32 cellular contexts compared by ENCODE assay signal in genomic region chr1:89130716-89131115, GRCh38.
"Had no signal": no experiment of that assay in that cellular context is flagged by ENCODE, and none has a peak within 500 bp of the region (broad histone marks: within the 10 kb centered on the region; RNA-seq: fewer than 3 reads in every experiment).

No MANE protein-coding gene starts in this region.

- DNase-seq: activated CD4-positive, alpha-beta T cell treated with anti-CD3 and anti-CD28 coated beads for 48 hours; activated CD4-positive, alpha-beta T cell treated with anti-CD3 and anti-CD28 coated beads, Interleukin-2, amount 50 U/mL, for 48 hours; activated CD8-positive, alpha-beta memory T cell treated with anti-CD3 and anti-CD28 coated beads for 24 hours; activated effector memory CD4-positive, alpha-beta T cell treated with Interleukin-2 at 50 U/mL for 16 hours; activated naive CD4-positive, alpha-beta T cell treated with Interleukin-2 at 50 U/mL for 16 hours; aorta; cerebellar nuclear complex; colonic mucosa; effector CD8-positive, alpha-beta T cell; foreskin fibroblast; heart right ventricle; kidney glomerular epithelial cell; left lung; ovary; retina; sigmoid colon; small intestine; stimulated activated CD4-positive, alpha-beta T cell treated with anti-CD3 and anti-CD28 coated beads, Interleukin-1b, Interleukin-23, amount 100 ng/mL, for 48 hours; stimulated activated CD4-positive, alpha-beta T cell treated with anti-CD3 and anti-CD28 coated beads, Interleukin-4, amount 100 ng/mL, for 4 hours; stimulated activated CD8-positive, alpha-beta memory T cell treated with anti-CD3 and anti-CD28 coated beads, Interleukin-4, amount 100 ng/mL, for 48 hours; stimulated activated naive CD8-positive, alpha-beta T cell treated with anti-CD3 and anti-CD28 coated beads, Interleukin-15, amount 100 ng/mL, for 72 hours; T-helper 17 cell; T1000; thyroid gland; upper lobe of right lung; WERI-Rb-1 had no signal

- H3K9me3 Mint-ChIP-seq: stimulated activated memory B cell treated with anti-CD40 and anti-IgM and Interleukin-4, amounts not matched to agents 10 μg/mL and 1 μg/mL and 100 μg/mL, for 72 hours had no signal

- H3K27ac Mint-ChIP-seq: brain; nephron; progenitor cell of endocrine pancreas; stimulated activated memory B cell treated with anti-CD40 and anti-IgM and Interleukin-4, amounts not matched to agents 10 μg/mL and 1 μg/mL and 100 μg/mL, for 72 hours; T-helper 17 cell had no signal

- H3K27me3 Mint-ChIP-seq: stimulated activated naive CD8-positive, alpha-beta T cell treated with anti-CD3 and anti-CD28 coated beads, Interleukin-15, amount 100 ng/mL, for 72 hours; T-helper 17 cell had no signal

- H3K4me1 Mint-ChIP-seq: nephron had no signal

- H3K36me3 Mint-ChIP-seq: brain had no signal

- H3K36me3 ChIP-seq: cardiac muscle cell, colonic mucosa, heart right ventricle, left lung, ovary, sigmoid colon, thyroid gland, upper lobe of right lung, WERI-Rb-1 had no signal

- H3K27ac ChIP-seq: cardiac muscle cell, colonic mucosa, ovary, thyroid gland, upper lobe of right lung, WERI-Rb-1 had no signal

- H3K27me3 ChIP-seq: cardiac muscle cell, colonic mucosa, heart right ventricle, left lung, ovary, sigmoid colon, thyroid gland, upper lobe of right lung had no signal

- H3K4me3 ChIP-seq: cardiac muscle cell, colonic mucosa, heart right ventricle, left lung, ovary, sigmoid colon, thyroid gland, upper lobe of right lung had no signal

- H3K9me3 ChIP-seq: colonic mucosa, heart right ventricle, left lung, ovary, sigmoid colon, thyroid gland, upper lobe of right lung had no signal

- H3K4me3 Mint-ChIP-seq: brain; nephron; stimulated activated memory B cell treated with anti-CD40 and anti-IgM and Interleukin-4, amounts not matched to agents 10 μg/mL and 1 μg/mL and 100 μg/mL, for 72 hours; stimulated activated naive CD8-positive, alpha-beta T cell treated with anti-CD3 and anti-CD28 coated beads, Interleukin-15, amount 100 ng/mL, for 72 hours; T-helper 17 cell had no signal

- ATAC-seq: activated CD4-positive, CD25-positive, alpha-beta regulatory T cell treated with anti-CD3 and anti-CD28 coated beads, Interleukin-2, amount 50 U/mL, for 24 hours; heart right ventricle; left lung; stimulated activated memory B cell treated with anti-CD40 and anti-IgM and Interleukin-4, amounts not matched to agents 10 μg/mL and 1 μg/mL and 100 μg/mL, for 72 hours; stimulated activated naive CD8-positive, alpha-beta T cell treated with anti-CD3 and anti-CD28 coated beads, Interleukin-15, amount 100 ng/mL, for 72 hours; T-helper 17 cell; upper lobe of right lung had no signal
